11 cellular contexts compared by ENCODE assay signal in the genomic region with DNA sequence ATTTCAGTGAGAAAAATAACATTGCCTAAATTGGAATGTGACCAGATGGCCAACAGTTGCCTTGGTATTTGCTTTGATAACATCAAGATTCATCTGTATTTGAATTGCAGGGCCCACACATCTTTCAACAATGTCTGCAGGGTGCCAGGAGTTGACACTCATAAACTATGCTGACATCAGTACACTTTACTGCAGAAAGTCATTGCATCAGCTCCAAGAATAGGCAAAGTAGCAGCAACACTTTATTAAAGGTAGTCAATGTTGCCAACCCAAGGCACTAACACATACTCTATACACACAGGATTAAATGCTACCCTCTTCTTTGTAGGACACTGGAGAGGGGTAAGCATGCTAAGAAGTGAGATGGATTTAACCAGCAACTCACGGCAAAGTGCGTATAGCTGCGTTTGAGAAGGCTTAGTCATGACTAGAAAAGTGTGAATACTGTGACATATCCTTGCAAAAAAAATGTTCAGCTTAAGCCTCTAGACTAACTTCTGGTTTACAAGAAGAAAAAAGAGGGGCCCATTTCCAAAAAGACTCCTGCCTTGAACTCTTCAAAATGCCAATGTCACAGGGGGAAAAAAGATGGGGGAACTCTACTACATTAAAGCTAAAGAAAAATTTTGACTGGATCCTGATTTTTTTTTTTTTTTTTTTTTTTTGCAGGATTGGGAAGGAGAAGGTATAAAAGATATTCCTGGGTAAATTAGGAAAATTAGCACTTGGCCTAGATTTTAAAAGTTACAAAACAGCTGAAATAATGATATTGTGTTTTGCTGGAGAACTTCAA. TPM values are rescaled to one million over a fixed set of nuclear protein-coding genes. Genes with fewer than 3 reads are reported as not detected.
DNase-seq lines count a peak whose midpoint lies in the region; TF ChIP-seq lines count a peak whose summit lies in the region.
"Had no signal": no experiment of that assay in that cellular context is flagged by ENCODE, and none has a peak within 500 bp of the region (broad histone marks: within the 10 kb centered on the region; RNA-seq: fewer than 3 reads in every experiment).

No MANE protein-coding gene starts in this region.

- H3K27me3 Mint-ChIP-seq in activated naive CD8-positive, alpha-beta T cell, result no peaks in the 10 kb centered on the region

- H3K36me3 ChIP-seq in HEK293 (ENCODE audit: control insufficient read depth in 2 of 2, insufficient read depth in 1 of 2, low read length in 2 of 2) (no peaks in the 10 kb centered on the region), H7 (replicated peaks; ENCODE audit: control insufficient read depth, insufficient read depth, low read length) (peaks cover 2% of the 10 kb centered on the region; the same call in 1 of the 2 replicates), WERI-Rb-1 (peaks cover 2% of the 10 kb centered on the region; the same call in 1 of the 2 replicates)
- H3K36me3 ChIP-seq: cardiac muscle cell had no signal

- H3K4me1 Mint-ChIP-seq in activated naive CD8-positive, alpha-beta T cell (ENCODE audit: low read depth), result peaks cover 39% of the 10 kb centered on the region

- peak overlapping the region; percentile 63 for H3K27ac ChIP-seq in HEK293 (ENCODE audit: extremely low read depth, low read depth, low read length)
- no peak overlapping the region for H3K27ac ChIP-seq in WERI-Rb-1

- H3K27me3 ChIP-seq in H7 (ENCODE audit: control insufficient read depth, insufficient read depth, low read length) (no peaks in the 10 kb centered on the region), WERI-Rb-1 (ENCODE audit: insufficient read depth, low read depth, severe bottlenecking) (no peaks in the 10 kb centered on the region)
- H3K27me3 ChIP-seq: cardiac muscle cell had no signal

- no peaks in the 10 kb centered on the region for H3K9me3 Mint-ChIP-seq in activated naive CD8-positive, alpha-beta T cell (ENCODE audit: low read depth)

- no peak overlapping the region for H3K4me3 ChIP-seq in HEK293 (ENCODE audit: low read depth, low read length)
- H3K4me3 ChIP-seq in H7 (ENCODE audit: insufficient read depth, low read depth, low read length), result no peak overlapping the region
- no peak overlapping the region for H3K4me3 ChIP-seq in WERI-Rb-1 (ENCODE audit: low read depth, low read length)
- H3K4me3 ChIP-seq: cardiac muscle cell had no signal

- peak; percentile 66 for DNase-seq in AG08396 (ENCODE audit: low spot score)
- DNase-seq in kidney tubule cell (ENCODE audit: low spot score), result peak; percentile 55
- DNase-seq in H7, result no peak
- DNase-seq in NAMALWA (ENCODE audit: low spot score), result no peak
- no peak for DNase-seq in UCSD-AML1 (lab: John Stamatoyannopoulos, UW; ENCODE audit: unreplicated experiment)
- DNase-seq in WERI-Rb-1, result no peak
- DNase-seq: DMS153, NCI-H345 had no signal

- peaks cover 2% of the 10 kb centered on the region for H3K36me3 Mint-ChIP-seq in activated naive CD8-positive, alpha-beta T cell

- TF ChIP-seq CTCF in HEK293 (tag by site-specific recombination; IDR thresholded peaks at IDR 0.05) (no peak), WERI-Rb-1 (IDR thresholded peaks at IDR 0.05; ENCODE audit: low read depth, low read length) (no peak)

- POLR2A ChIA-PET in HEK293 (lab: Yijun Ruan, JAX), result interaction anchor here (0.6 to 2.9 kb wide), 3 partner anchors 9 to 114 kb away, joined by 4 to 15 read pairs (median 6); no protein-coding TSS in a partner anchor

- H3K4me1 ChIP-seq in HEK293 (ENCODE audit: control insufficient read depth, insufficient read depth, low read length), result peaks cover 21% of the 10 kb centered on the region

- peak overlapping the region; percentile 54 for H3K4me3 Mint-ChIP-seq in activated naive CD8-positive, alpha-beta T cell

- no peak overlapping the region for H3K27ac Mint-ChIP-seq in activated naive CD8-positive, alpha-beta T cell

- H3K9me3 ChIP-seq in HEK293 (ENCODE audit: control insufficient read depth, insufficient read depth, low read depth, low read length) (no peaks in the 10 kb centered on the region), WERI-Rb-1 (ENCODE audit: severe bottlenecking) (no peaks in the 10 kb centered on the region)

- CTCF ChIA-PET in HEK293 (lab: Yijun Ruan, JAX), result interaction anchor here (0.7 to 1.6 kb wide), 3 partner anchors 12 to 26 kb away, joined by 3 to 4 read pairs (median 3); no protein-coding TSS in a partner anchor

TF ChIP-seq in HEK293, 187 proteins besides CTCF, POLR2A, EP300 and RAD21 (continues in another document):
- no peak for TF ChIP-seq ZNF777 (tag by site-specific recombination; IDR thresholded peaks at IDR 0.05; ENCODE audit: borderline replicate concordance)
- TF ChIP-seq ZNF785 (tag by site-specific recombination; IDR thresholded peaks at IDR 0.05), result no peak
- TF ChIP-seq ZNF16 (tag by site-specific recombination; IDR thresholded peaks at IDR 0.05; ENCODE audit: low read depth), result no peak
- TF ChIP-seq ZBTB44 (tag by site-specific recombination; IDR thresholded peaks at IDR 0.05), result peak; percentile 97
- peak; percentile 84 for TF ChIP-seq ZBTB21 (tag by site-specific recombination; IDR thresholded peaks at IDR 0.05)
- no peak for TF ChIP-seq ZBTB49 (tag by site-specific recombination; IDR thresholded peaks at IDR 0.05; ENCODE audit: low read depth)
- TF ChIP-seq ZNF426 (tag by site-specific recombination; IDR thresholded peaks at IDR 0.05), result no peak
- peak; percentile 94; the same call in 1 of the 2 replicates for TF ChIP-seq ZNF324 (tag by site-specific recombination; IDR thresholded peaks at IDR 0.05)
- TF ChIP-seq ZNF670 (tag by site-specific recombination; IDR thresholded peaks at IDR 0.05; ENCODE audit: low read depth), result no peak
- TF ChIP-seq SETDB1 (IDR thresholded peaks at IDR 0.05; ENCODE audit: insufficient read length, low read length), result no peak
- no peak for TF ChIP-seq ZNF658 (tag by site-specific recombination; IDR thresholded peaks at IDR 0.05)
- TF ChIP-seq ZNF555 (tag by site-specific recombination; conservative IDR thresholded peaks at IDR 0.05), result no peak
- TF ChIP-seq ZBTB1 (tag by site-specific recombination; IDR thresholded peaks at IDR 0.05), result peak; percentile 70; the same call in 1 of the 2 replicates
- no peak for TF ChIP-seq ZNF423 (tag by site-specific recombination; IDR thresholded peaks at IDR 0.05)
- peak; percentile 91 for TF ChIP-seq ZNF366 (tag by site-specific recombination; conservative IDR thresholded peaks at IDR 0.05)
- no peak for TF ChIP-seq ZNF174 (tag by site-specific recombination; IDR thresholded peaks at IDR 0.05)
- TF ChIP-seq ZNF561 (tag by site-specific recombination; IDR thresholded peaks at IDR 0.05; ENCODE audit: borderline replicate concordance), result peak; percentile 92; the same call in 1 of the 2 replicates
- TF ChIP-seq YY2 (tag by site-specific recombination; IDR thresholded peaks at IDR 0.05), result no peak
- no peak for TF ChIP-seq ZNF768 (tag by site-specific recombination; IDR thresholded peaks at IDR 0.05)
- peak; percentile 62 for TF ChIP-seq WT1 (tag by site-specific recombination; IDR thresholded peaks at IDR 0.05)
- peak; percentile 88 for TF ChIP-seq ZNF660 (tag by site-specific recombination; IDR thresholded peaks at IDR 0.05)
- no peak for TF ChIP-seq HOXA7 (CRISPR knock-in tag; IDR thresholded peaks at IDR 0.05; ENCODE audit: borderline replicate concordance)
- TF ChIP-seq ZNF138 (tag by site-specific recombination; IDR thresholded peaks at IDR 0.05; ENCODE audit: borderline replicate concordance), result no peak

RNA-seq across cellular contexts. Expression of gene BBIP1, which starts 2.2 kb away (rescaled TPM):
- total RNA-seq in H7 (2014; rRNA removed; shearing (Covaris generic)), result 15.9 and 24.1 TPM in 2 replicates

RNA-seq across cellular contexts. Expression of gene SHOC2, which starts 2.7 kb away (rescaled TPM):
- total RNA-seq in H7 (2014; rRNA removed; shearing (Covaris generic)), result 17.5 and 19.3 TPM in 2 replicates

RNA-seq across cellular contexts. Expression of gene PDCD4, which starts 45.0 kb away (rescaled TPM):
- total RNA-seq in H7 (2014; rRNA removed; shearing (Covaris generic)), result 9.0 and 17.4 TPM in 2 replicates

Comparison
In these comparisons a context has a peak if more than half of its experiments do, and no peak if none do; other contexts are left out.
1. DNase-seq: peak in AG08396 (single experiment) and kidney tubule cell (single experiment); none in H7 (single experiment), NAMALWA (single experiment), UCSD-AML1 (single experiment) and WERI-Rb-1 (single experiment).